ENCODE assay signal across 22 cellular contexts in genomic region chr2:150699208-150699607, GRCh38.
DNase-seq lines count a peak whose midpoint lies in the region; ATAC-seq, FAIRE-seq and TF ChIP-seq lines count a peak whose summit lies in the region.
"Had no signal": no experiment of that assay in that cellular context is flagged by ENCODE, and none has a peak within 500 bp of the region (broad histone marks: within the 10 kb centered on the region; RNA-seq: fewer than 3 reads in every experiment).

No MANE protein-coding gene starts in this region.

- 0% methylated on average over 1 of the region's 1 CpG for WGBS in HepG2 (ENCODE audit: low lambda C conversion rate)
- 44% methylated on average over 1 of the region's 1 CpG for WGBS in right lobe of liver (ENCODE audit: insufficient coverage, low coverage, low lambda C conversion rate, missing lambda C conversion rate)

- H3K27me3 ChIP-seq in HepG2 (ENCODE audit: control insufficient read depth in 1 of 2, insufficient read depth in 2 of 2, low read length in 2 of 2) (no peaks in the 10 kb centered on the region), right lobe of liver (no peaks in the 10 kb centered on the region)
- H3K27me3 ChIP-seq: BE2C had no signal

- no peak overlapping the region for H3K9ac ChIP-seq in HepG2 (ENCODE audit: insufficient read depth, low read depth, low read length)

- TF ChIP-seq CTCF in HepG2 (CRISPR knock-in tag; IDR thresholded peaks at IDR 0.05) (no peak), right lobe of liver (IDR thresholded peaks at IDR 0.05) (no peak), mesothelial cell of epicardium (IDR thresholded peaks at IDR 0.05; ENCODE audit: unreplicated experiment) (no peak)

- H3K9me3 Mint-ChIP-seq in mesothelial cell of epicardium, result peaks cover 3% of the 10 kb centered on the region

- H3K27me3 Mint-ChIP-seq in mesothelial cell of epicardium (ENCODE audit: low read depth), result no peaks in the 10 kb centered on the region
- H3K27me3 Mint-ChIP-seq: CD4-positive, CD25-positive, alpha-beta regulatory T cell; CD8-positive, alpha-beta memory T cell; IgD-negative memory B cell had no signal

- H3K4me1 Mint-ChIP-seq in mesothelial cell of epicardium, result peaks cover 11% of the 10 kb centered on the region
- H3K4me1 Mint-ChIP-seq: CD4-positive, CD25-positive, alpha-beta regulatory T cell; CD8-positive, alpha-beta memory T cell; IgD-negative memory B cell had no signal

- TF ChIP-seq POLR2A in HepG2 (IDR thresholded peaks at IDR 0.05; ENCODE audit: insufficient read depth in 1 of 2, low read depth in 2 of 2, low read length in 2 of 2), result no peak
- no peak for TF ChIP-seq POLR2A in right lobe of liver (IDR thresholded peaks at IDR 0.05)

- no peak for ATAC-seq in HepG2
- ATAC-seq in right lobe of liver, result no peak
- ATAC-seq: GM12878 had no signal

- H3K4me3 ChIP-seq in HepG2 (replicated peaks in 1 of 3; ENCODE audit: insufficient read depth in 1 of 3, low read depth in 2 of 3, low read length in 3 of 3), result no peak overlapping the region
- H3K4me3 ChIP-seq in right lobe of liver, result no peak overlapping the region
- H3K4me3 ChIP-seq: GM12878, HAP-1 had no signal

- in situ Hi-C loops in HepG2 (cut with HindIII; ENCODE audit: extremely low pct_ligation_motif_present, low pct_unique_long_range_greater_than_20kb), result no loop called here

- H3K79me2 ChIP-seq in HepG2 (ENCODE audit: insufficient read depth, low read length), result no peaks in the 10 kb centered on the region

- TF ChIP-seq RAD21 in HepG2 (CRISPR knock-in tag; IDR thresholded peaks at IDR 0.05), result no peak

- FAIRE-seq in HepG2 (lab: Jason Lieb, UNC) (no peak), RCC 7860 (lab: Jason Lieb, UNC) (no peak)
- FAIRE-seq: GM12878, GM19239 had no signal

- H3K4me2 ChIP-seq in HepG2 (ENCODE audit: low read depth, low read length), result no peak overlapping the region

- no peak overlapping the region for H3K4me3 Mint-ChIP-seq in mesothelial cell of epicardium
- H3K4me3 Mint-ChIP-seq: CD4-positive, CD25-positive, alpha-beta regulatory T cell; CD8-positive, alpha-beta memory T cell; IgD-negative memory B cell had no signal

- peak overlapping the region; percentile 22 for H3K27ac Mint-ChIP-seq in mesothelial cell of epicardium
- H3K27ac Mint-ChIP-seq: CD4-positive, CD25-positive, alpha-beta regulatory T cell; CD8-positive, alpha-beta memory T cell; IgD-negative memory B cell had no signal

- no TSS peak for BruUV-seq in HepG2 (replicated peaks; lab: Mats Ljungman, UMichigan)

- POLR2A ChIA-PET in HepG2 (lab: Yijun Ruan, JAX), result no interaction called here

- H3K36me3 ChIP-seq in HepG2 (replicated peaks in 1 of 2; ENCODE audit: control insufficient read depth in 1 of 2, insufficient read depth in 2 of 2, low read length in 2 of 2) (no peaks in the 10 kb centered on the region), right lobe of liver (no peaks in the 10 kb centered on the region)
- H3K36me3 ChIP-seq: BE2C, HAP-1 had no signal

- TF ChIP-seq EP300 in HepG2 (IDR thresholded peaks at IDR 0.05; ENCODE audit: low read depth in 2 of 2, low read length in 2 of 2) (no peak), HepG2 (CRISPR knock-in tag; IDR thresholded peaks at IDR 0.05; ENCODE audit: borderline replicate concordance) (no peak)

- CTCF ChIA-PET in HepG2 (lab: Yijun Ruan, JAX; ENCODE audit: low intra/inter-chr PET ratio, low total read pairs), result no interaction called here

- H4K20me1 ChIP-seq in HepG2 (ENCODE audit: insufficient read depth, low read length), result no peaks in the 10 kb centered on the region

- H3K27ac ChIP-seq in HepG2 (ENCODE audit: extremely low read length, insufficient read depth, low read length) (no peak overlapping the region), right lobe of liver (no peak overlapping the region)
- H3K27ac ChIP-seq: HL-60 had no signal

- no peaks in the 10 kb centered on the region for H3K36me3 Mint-ChIP-seq in mesothelial cell of epicardium
- H3K36me3 Mint-ChIP-seq: CD4-positive, CD25-positive, alpha-beta regulatory T cell; CD8-positive, alpha-beta memory T cell; IgD-negative memory B cell had no signal

- intact Hi-C loops in HepG2 (cut with micrococcal nuclease; ENCODE audit: unreplicated experiment), result no loop called here
- intact Hi-C loops in right lobe of liver (cut with DNase I), result no loop called here

- H3K9me3 ChIP-seq in HepG2 (ENCODE audit: low read length) (no peaks in the 10 kb centered on the region; the same call in 1 of the 2 replicates), right lobe of liver (no peaks in the 10 kb centered on the region)
- H3K9me3 ChIP-seq: BE2C, HAP-1 had no signal

- no peaks in the 10 kb centered on the region for H3K4me1 ChIP-seq in HepG2 (ENCODE audit: insufficient read depth, low read length)
- H3K4me1 ChIP-seq in right lobe of liver, result no peaks in the 10 kb centered on the region
- H3K4me1 ChIP-seq: BE2C, HAP-1 had no signal

- H2AFZ ChIP-seq in HepG2 (ENCODE audit: low read length), result no peak overlapping the region

- DNase-seq in HepG2 (ENCODE audit: low spot score), result no peak
- no peak for DNase-seq in right lobe of liver
- peak; percentile 14 for DNase-seq in RCC 7860 (ENCODE audit: low spot score)
- no peak for DNase-seq in mesothelial cell of epicardium (ENCODE audit: low spot score in 2 of 2, unreplicated experiment in 2 of 2)
- DNase-seq in stimulated activated CD4-positive, alpha-beta T cell treated with anti-CD3 and anti-CD28 coated beads, Interleukin-2, amount 100 ng/mL, for 48 hours, result no peak
- no peak for DNase-seq in NK-92 (lab: John Stamatoyannopoulos, UW; ENCODE audit: unreplicated experiment)
- DNase-seq in superior temporal gyrus (ENCODE audit: extremely low spot score), result no peak
- DNase-seq: ACHN; BE2C; C1 segment of cervical spinal cord; CD4-positive, CD25-positive, alpha-beta regulatory T cell; CD8-positive, alpha-beta memory T cell; COR-L47; DMS 273 treated with DMSO at 0.1 percent for 48 hours; DMS53; DND-41; EL had no signal

TF ChIP-seq in HepG2, 621 proteins besides CTCF, POLR2A, EP300 and RAD21:
- TF ChIP-seq MLXIP (CRISPR knock-in tag; IDR thresholded peaks at IDR 0.05; ENCODE audit: borderline replicate concordance) (no peak), ZNF891 (CRISPR knock-in tag; IDR thresholded peaks at IDR 0.05) (no peak), ATF7 (IDR thresholded peaks at IDR 0.05) (peak; percentile 81), ATF7 (CRISPR knock-in tag; IDR thresholded peaks at IDR 0.05) (no peak), CREB1 (IDR thresholded peaks at IDR 0.05) (peak; percentile 44; the same call in 1 of the 2 replicates), CREB1 (CRISPR knock-in tag; IDR thresholded peaks at IDR 0.05) (no peak)
